ENCODE assay signal across 21 cellular contexts in the genomic region with DNA sequence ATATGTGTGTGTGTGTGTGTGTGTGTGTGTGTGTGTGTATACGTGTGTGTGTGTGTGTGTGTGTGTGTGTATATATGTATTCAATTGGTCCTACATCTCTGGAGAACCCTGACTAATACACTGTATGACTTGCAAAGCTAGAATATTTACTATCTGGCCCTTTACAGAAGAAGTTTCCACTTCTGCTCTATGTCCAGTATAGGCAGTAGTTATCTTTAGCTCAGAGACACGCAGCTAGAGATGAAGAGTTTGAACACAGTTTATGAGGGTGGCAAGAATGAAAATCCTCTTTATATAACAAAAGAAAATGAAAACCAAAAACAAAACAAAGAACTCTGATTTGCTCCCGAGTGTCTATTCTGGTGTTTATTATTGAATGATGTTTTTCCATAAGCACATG.
"Had no signal": no experiment of that assay in that cellular context is flagged by ENCODE, and none has a peak within 500 bp of the region (broad histone marks: within the 10 kb centered on the region; RNA-seq: fewer than 3 reads in every experiment).

No MANE protein-coding gene starts in this region.

- H3K27ac ChIP-seq: colonic mucosa, coronary artery, dorsolateral prefrontal cortex, epithelial cell of prostate, esophagus muscularis mucosa, esophagus squamous epithelium, foreskin keratinocyte, gastrocnemius medialis, gastroesophageal sphincter had no signal

- H3K36me3 ChIP-seq: colonic mucosa, esophagus muscularis mucosa, esophagus squamous epithelium, gastrocnemius medialis, gastroesophageal sphincter, heart left ventricle had no signal

- H3K27me3 ChIP-seq: colonic mucosa, dorsolateral prefrontal cortex, esophagus muscularis mucosa, esophagus squamous epithelium, foreskin keratinocyte, gastrocnemius medialis, gastroesophageal sphincter, heart left ventricle had no signal

- H3K4me3 ChIP-seq: colonic mucosa, coronary artery, dorsolateral prefrontal cortex, esophagus muscularis mucosa, esophagus squamous epithelium, gastrocnemius medialis, gastroesophageal sphincter, heart left ventricle had no signal

- H3K4me1 ChIP-seq: colonic mucosa, esophagus muscularis mucosa, esophagus squamous epithelium, gastrocnemius medialis, gastroesophageal sphincter had no signal

- DNase-seq: colonic mucosa; cortex of kidney; dermis blood vessel endothelial cell; dorsolateral prefrontal cortex; effector CD4-positive, alpha-beta T cell; effector CD8-positive, alpha-beta T cell; effector memory CD4-positive, alpha-beta T cell; effector memory CD8-positive, alpha-beta T cell; endodermal cell; erythroblast; esophagus squamous epithelium; foreskin fibroblast; foreskin keratinocyte; foreskin melanocyte; gastrocnemius medialis; glutamatergic neuron; heart left ventricle had no signal

- H3K9me3 ChIP-seq: colonic mucosa, esophagus muscularis mucosa, gastroesophageal sphincter had no signal
